In the genomic region with DNA sequence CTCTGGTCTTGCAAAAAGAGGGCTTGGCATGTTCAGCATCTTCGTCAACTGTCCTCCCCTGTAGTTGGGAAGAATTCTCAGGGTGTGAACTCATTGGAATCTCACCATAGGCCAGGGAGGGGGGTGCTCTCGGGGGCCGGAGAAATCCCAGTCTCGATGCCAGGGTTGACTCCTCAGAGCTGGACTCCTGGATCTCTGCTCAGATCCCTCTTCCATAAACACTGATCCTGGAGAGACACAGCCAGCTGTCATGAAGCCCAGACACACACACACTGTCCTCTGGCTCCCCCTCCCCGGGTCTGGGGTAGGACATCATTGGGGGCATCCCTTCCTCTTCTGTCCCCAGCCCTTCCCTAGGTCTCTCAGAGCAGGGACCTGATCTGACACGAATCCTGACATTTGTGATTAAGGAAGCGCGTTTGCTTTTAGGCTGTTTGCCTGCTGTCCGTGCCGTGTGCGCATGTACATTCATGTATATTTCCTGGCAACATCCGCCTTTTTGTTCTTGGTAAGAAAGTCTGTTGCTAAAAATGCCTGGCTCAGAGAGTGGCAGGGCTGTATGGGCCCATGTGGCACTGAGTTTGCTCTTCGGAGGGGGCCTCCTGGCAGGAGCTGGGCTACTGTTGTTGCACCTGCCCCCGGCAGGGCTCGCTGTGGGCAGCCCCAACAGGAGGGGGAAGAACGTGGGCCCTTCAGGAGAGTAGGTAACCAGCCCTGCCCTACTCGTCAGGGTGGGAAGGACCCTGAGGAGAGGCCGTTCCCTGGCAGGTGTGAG, we compare ENCODE assay signal across 1 cellular context.
TF ChIP-seq lines count a peak whose summit lies in the region.

No MANE protein-coding gene starts in this region.

TF ChIP-seq in WTC11, 78 proteins besides CTCF, POLR2A, EP300 and RAD21 (continued from another document):
- TF ChIP-seq, protein P1, sequence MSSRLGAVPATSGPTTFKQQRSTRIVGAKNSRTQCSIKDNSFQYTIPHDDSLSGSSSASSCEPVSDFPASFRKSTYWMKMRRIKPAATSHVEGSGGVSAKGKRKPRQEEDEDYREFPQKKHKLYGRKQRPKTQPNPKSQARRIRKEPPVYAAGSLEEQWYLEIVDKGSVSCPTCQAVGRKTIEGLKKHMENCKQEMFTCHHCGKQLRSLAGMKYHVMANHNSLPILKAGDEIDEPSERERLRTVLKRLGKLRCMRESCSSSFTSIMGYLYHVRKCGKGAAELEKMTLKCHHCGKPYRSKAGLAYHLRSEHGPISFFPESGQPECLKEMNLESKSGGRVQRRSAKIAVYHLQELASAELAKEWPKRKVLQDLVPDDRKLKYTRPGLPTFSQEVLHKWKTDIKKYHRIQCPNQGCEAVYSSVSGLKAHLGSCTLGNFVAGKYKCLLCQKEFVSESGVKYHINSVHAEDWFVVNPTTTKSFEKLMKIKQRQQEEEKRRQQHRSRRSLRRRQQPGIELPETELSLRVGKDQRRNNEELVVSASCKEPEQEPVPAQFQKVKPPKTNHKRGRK (CRISPR knock-in tag; IDR thresholded peaks at IDR 0.05; ENCODE audit: borderline replicate concordance), result no peak
- TF ChIP-seq, protein P2, sequence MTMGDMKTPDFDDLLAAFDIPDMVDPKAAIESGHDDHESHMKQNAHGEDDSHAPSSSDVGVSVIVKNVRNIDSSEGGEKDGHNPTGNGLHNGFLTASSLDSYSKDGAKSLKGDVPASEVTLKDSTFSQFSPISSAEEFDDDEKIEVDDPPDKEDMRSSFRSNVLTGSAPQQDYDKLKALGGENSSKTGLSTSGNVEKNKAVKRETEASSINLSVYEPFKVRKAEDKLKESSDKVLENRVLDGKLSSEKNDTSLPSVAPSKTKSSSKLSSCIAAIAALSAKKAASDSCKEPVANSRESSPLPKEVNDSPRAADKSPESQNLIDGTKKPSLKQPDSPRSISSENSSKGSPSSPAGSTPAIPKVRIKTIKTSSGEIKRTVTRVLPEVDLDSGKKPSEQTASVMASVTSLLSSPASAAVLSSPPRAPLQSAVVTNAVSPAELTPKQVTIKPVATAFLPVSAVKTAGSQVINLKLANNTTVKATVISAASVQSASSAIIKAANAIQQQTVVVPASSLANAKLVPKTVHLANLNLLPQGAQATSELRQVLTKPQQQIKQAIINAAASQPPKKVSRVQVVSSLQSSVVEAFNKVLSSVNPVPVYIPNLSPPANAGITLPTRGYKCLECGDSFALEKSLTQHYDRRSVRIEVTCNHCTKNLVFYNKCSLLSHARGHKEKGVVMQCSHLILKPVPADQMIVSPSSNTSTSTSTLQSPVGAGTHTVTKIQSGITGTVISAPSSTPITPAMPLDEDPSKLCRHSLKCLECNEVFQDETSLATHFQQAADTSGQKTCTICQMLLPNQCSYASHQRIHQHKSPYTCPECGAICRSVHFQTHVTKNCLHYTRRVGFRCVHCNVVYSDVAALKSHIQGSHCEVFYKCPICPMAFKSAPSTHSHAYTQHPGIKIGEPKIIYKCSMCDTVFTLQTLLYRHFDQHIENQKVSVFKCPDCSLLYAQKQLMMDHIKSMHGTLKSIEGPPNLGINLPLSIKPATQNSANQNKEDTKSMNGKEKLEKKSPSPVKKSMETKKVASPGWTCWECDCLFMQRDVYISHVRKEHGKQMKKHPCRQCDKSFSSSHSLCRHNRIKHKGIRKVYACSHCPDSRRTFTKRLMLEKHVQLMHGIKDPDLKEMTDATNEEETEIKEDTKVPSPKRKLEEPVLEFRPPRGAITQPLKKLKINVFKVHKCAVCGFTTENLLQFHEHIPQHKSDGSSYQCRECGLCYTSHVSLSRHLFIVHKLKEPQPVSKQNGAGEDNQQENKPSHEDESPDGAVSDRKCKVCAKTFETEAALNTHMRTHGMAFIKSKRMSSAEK (CRISPR knock-in tag; IDR thresholded peaks at IDR 0.05; ENCODE audit: borderline replicate concordance), result no peak
